33 cellular contexts compared by ENCODE assay signal in the genomic region with DNA sequence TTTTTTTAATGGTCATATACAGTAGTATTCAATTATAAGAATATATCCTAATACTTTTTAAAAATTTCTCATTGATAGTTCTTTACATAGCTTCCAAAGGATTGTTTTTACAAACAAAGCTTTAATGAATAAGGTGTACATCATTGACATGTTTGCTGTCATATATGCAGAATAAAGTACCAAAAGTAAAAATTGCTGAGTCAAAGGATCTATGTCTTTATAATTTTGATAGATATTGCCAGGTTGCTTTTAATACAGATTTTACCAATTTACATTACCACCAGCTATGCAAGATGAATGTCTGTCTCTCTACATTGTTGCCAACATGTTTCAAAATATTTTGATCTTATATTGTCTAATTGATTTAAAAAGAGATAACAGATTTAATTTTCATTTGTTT.
"Had no signal": no experiment of that assay in that cellular context is flagged by ENCODE, and none has a peak within 500 bp of the region (broad histone marks: within the 10 kb centered on the region; RNA-seq: fewer than 3 reads in every experiment).

No MANE protein-coding gene starts in this region.

- H3K27me3 ChIP-seq: MG63, SJCRH30 had no signal

- H3K27ac ChIP-seq: PC-9, RWPE1, SJCRH30, SK-N-MC had no signal

- FAIRE-seq: RCC 7860 had no signal

- H2AFZ ChIP-seq: PC-9 had no signal

- H3K4me2 ChIP-seq: PC-9 had no signal

- ATAC-seq: Panc1, Right ventricle myocardium inferior, SK-N-SH treated with all-trans-retinoic acid at 6 μM for 48 hours, T-cell had no signal

- H3K4me3 ChIP-seq: MG63, PC-9, SJCRH30, SK-N-MC had no signal

- H3K36me3 ChIP-seq: MG63, SJCRH30 had no signal

- H3K4me1 ChIP-seq: SJCRH30 had no signal

- H3K9me3 ChIP-seq: MG63, SJCRH30 had no signal

- DNase-seq: Kasumi-1, MG63, NCI-H1048, NCI-H1092 treated with DMSO at 0.1 percent for 48 hours, NCI-H1105 treated with DMSO at 0.1 percent for 48 hours, NCI-H1417, NCI-H1436, NCI-H146, NCI-H1694, NCI-H187, NCI-H1930, NCI-H2029 treated with DMSO at 0.1 percent for 48 hours, NCI-H2081 treated with DMSO at 0.1 percent for 48 hours, NCI-H2107, NCI-H2171, NCI-H226, NCI-H446 treated with DMSO at 0.1 percent for 48 hours, NCI-H510A, NCI-H524, NCI-H526, NCI-H69, NCI-H748 treated with DMSO at 0.1 percent for 48 hours, PC-9, SHP77, SIG-M5, SJCRH30, T-cell had no signal
